In the genomic region with DNA sequence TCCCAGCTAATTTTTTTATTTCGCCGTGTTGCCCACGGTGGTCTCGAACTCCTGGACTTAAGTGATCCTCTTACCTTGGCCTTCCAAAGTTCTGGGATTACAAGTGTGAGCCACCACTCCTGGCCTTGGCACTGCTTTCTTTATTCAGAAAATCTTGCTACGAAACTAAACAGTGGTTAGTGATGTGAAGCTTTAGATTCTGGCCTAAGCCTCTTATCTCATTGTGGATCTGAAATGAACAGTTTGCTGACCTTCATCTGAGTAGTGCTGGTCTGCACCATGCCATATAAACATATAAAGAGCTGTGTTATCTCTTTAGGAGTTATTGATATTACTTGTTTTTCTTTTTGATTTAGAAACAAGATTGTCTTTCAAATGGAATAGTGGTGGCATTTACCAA, we compare ENCODE assay signal across 23 cellular contexts.
"Had no signal": no experiment of that assay in that cellular context is flagged by ENCODE, and none has a peak within 500 bp of the region (broad histone marks: within the 10 kb centered on the region; RNA-seq: fewer than 3 reads in every experiment).

No MANE protein-coding gene starts in this region.

- H3K27ac ChIP-seq: KMS-11, Peyer's patch, SJCRH30, SK-N-MC had no signal

- ATAC-seq: PC-3, Right ventricle myocardium inferior had no signal

- H3K9me3 ChIP-seq: Peyer's patch, SJCRH30 had no signal

- DNase-seq: IMR-90; Kasumi-1; MV-4-11; NCI-H1048; NCI-H1105; NCI-H1417; NCI-H1436 treated with DMSO at 0.1 percent for 48 hours; NCI-H1694; NCI-H187 treated with DMSO at 0.1 percent for 48 hours; NCI-H2029 treated with DMSO at 0.1 percent for 48 hours; NCI-H2171 treated with DMSO at 0.1 percent for 48 hours; NCI-H345; NCI-H446 treated with DMSO at 0.1 percent for 48 hours; NCI-H510A treated with DMSO at 0.1 percent for 48 hours; NCI-H526; NK-92 treated with Interleukin-12 subunit alpha and Interleukin-12 subunit beta, amount 100 ng/mL, for 24 hours; PC-3; Peyer's patch; SHP77 treated with DMSO at 0.1 percent for 48 hours; SJCRH30 had no signal

- H3K27me3 ChIP-seq: Peyer's patch, SJCRH30 had no signal

- H3K4me3 ChIP-seq: Peyer's patch, SJCRH30, SK-N-MC had no signal

- H3K36me3 ChIP-seq: Peyer's patch, SJCRH30 had no signal

- H3K4me2 ChIP-seq: KMS-11 had no signal

- H3K9ac ChIP-seq: KMS-11 had no signal
